1 cellular context compared by ENCODE assay signal in genomic region chr2:128549094-128549493, GRCh38.
TF ChIP-seq lines count a peak whose summit lies in the region.

No MANE protein-coding gene starts in this region.

TF ChIP-seq in H1, 55 proteins besides CTCF, POLR2A, EP300 and RAD21:
- TF ChIP-seq MAFK (IDR thresholded peaks at IDR 0.05; ENCODE audit: low read depth, low read length): no peak
- no peak for TF ChIP-seq SP2 (IDR thresholded peaks at IDR 0.05; ENCODE audit: low read length)
- TF ChIP-seq BCL11A (IDR thresholded peaks at IDR 0.05; ENCODE audit: low read depth in 2 of 2, low read length in 2 of 2): no peak
- TF ChIP-seq RFX5 (IDR thresholded peaks at IDR 0.05; ENCODE audit: borderline replicate concordance, low read depth, low read length): no peak
- TF ChIP-seq TAF1 (IDR thresholded peaks at IDR 0.05; ENCODE audit: low read depth, low read length): no peak
- TF ChIP-seq ASH2L (IDR thresholded peaks at IDR 0.05; ENCODE audit: low read length): no peak
- no peak for TF ChIP-seq E2F6 (IDR thresholded peaks at IDR 0.05)
